Comparison of ENCODE assay signal across 8 cellular contexts in genomic region chr14:51651388-51652167, GRCh38. TPM values are rescaled to one million over a fixed set of nuclear protein-coding genes. Genes with fewer than 3 reads are reported as not detected.
DNase-seq lines count a peak whose midpoint lies in the region; ATAC-seq and TF ChIP-seq lines count a peak whose summit lies in the region.

TSS of gene FRMD6 (plus strand) at chr14:51651910. CDS start at chr14:51689837, 37,927 bp downstream.

- peak; percentile 61 for ATAC-seq in GM19043 (IDR thresholded peaks at IDR 0.05; ENCODE audit: low read depth, unreplicated experiment)
- peak; percentile 68 for ATAC-seq in HG03378 (IDR thresholded peaks at IDR 0.05; ENCODE audit: unreplicated experiment)
- peak; percentile 90 for ATAC-seq in lung (ENCODE audit: insufficient read depth, low FRiP score)

- no peaks in the 10 kb centered on the region for H3K36me3 ChIP-seq in lung (ENCODE audit: control insufficient read depth in 2 of 2, insufficient read depth in 2 of 2, low read length in 2 of 2)

- no peaks in the 10 kb centered on the region for H3K4me1 ChIP-seq in lung (ENCODE audit: control insufficient read depth in 2 of 2, insufficient read depth in 2 of 2, low read length in 2 of 2)

- no peaks in the 10 kb centered on the region for H3K9me3 Mint-ChIP-seq in activated CD4-positive, alpha-beta memory T cell treated with anti-CD3 and anti-CD28 coated beads, Interleukin-2, amount 10 ng/mL, durations not matched to agents 7 days and 5 days

- H3K27me3 ChIP-seq in lung (ENCODE audit: control insufficient read depth, insufficient read depth): no peaks in the 10 kb centered on the region

- H3K36me3 Mint-ChIP-seq in activated CD4-positive, alpha-beta memory T cell treated with anti-CD3 and anti-CD28 coated beads, Interleukin-2, amount 10 ng/mL, durations not matched to agents 7 days and 5 days (ENCODE audit: low read depth): no peaks in the 10 kb centered on the region

- CTCF ChIA-PET in activated CD4-positive, alpha-beta memory T cell treated with anti-CD3 and anti-CD28 coated beads, Interleukin-2, amount 10 ng/mL, durations not matched to agents 7 days and 5 days (lab: Charles Lee): interaction anchor here (0.8 to 2.6 kb wide), 14 partner anchors 11 to 791 kb away, joined by 3 to 12 read pairs (median 6); partner anchors contain the start of gene GNG2

- peak; percentile 21 for TF ChIP-seq CTCF in lung (IDR thresholded peaks at IDR 0.05; ENCODE audit: control extremely low read depth, extremely low read depth)

- H3K4me3 ChIP-seq in lung: peak within 1 kb of the TSS; percentile 76

- POLR2A ChIA-PET in activated CD4-positive, alpha-beta memory T cell treated with anti-CD3 and anti-CD28 coated beads, Interleukin-2, amount 10 ng/mL, durations not matched to agents 7 days and 5 days (lab: Charles Lee): interaction anchor here (1.0 to 1.5 kb wide), 5 partner anchors 99 to 556 kb away, joined by 3 to 5 read pairs (median 3); partner anchors contain the start of gene GNG2

- peak within 1 kb of the TSS; percentile 98 to 100 for H3K27ac ChIP-seq in lung (ENCODE audit: low read depth in 1 of 2, low read length in 1 of 2)

- DNase-seq in Ammon's horn (ENCODE audit: low spot score): peak; percentile 88
- peak; percentile 81 to 89 for DNase-seq in NCI-H524 (lab: John Stamatoyannopoulos, UW)
- peak; percentile 87 for DNase-seq in activated CD4-positive, alpha-beta memory T cell treated with anti-CD3 and anti-CD28 coated beads, Interleukin-2, amount 10 ng/mL, durations not matched to agents 7 days and 5 days
- peak; percentile 94 for DNase-seq in ecto neural progenitor cell (ENCODE audit: low spot score)
- DNase-seq in lung (ENCODE audit: low spot score): peak; percentile 84
- DNase-seq in stimulated activated CD4-positive, alpha-beta T cell treated with anti-CD3 and anti-CD28 coated beads, TNF-alpha, amount 100 ng/mL, for 24 hours (ENCODE audit: low read depth in 3 of 3): peak; percentile 58 to 75 (median 59)

- peak within 1 kb of the TSS; percentile 79 for H3K4me3 Mint-ChIP-seq in activated CD4-positive, alpha-beta memory T cell treated with anti-CD3 and anti-CD28 coated beads, Interleukin-2, amount 10 ng/mL, durations not matched to agents 7 days and 5 days

- H3K9me3 ChIP-seq in lung (ENCODE audit: control insufficient read depth in 2 of 2, insufficient read depth in 1 of 2, low read length in 1 of 2): no peaks in the 10 kb centered on the region

- peaks cover 27% of the 10 kb centered on the region for H3K27me3 Mint-ChIP-seq in activated CD4-positive, alpha-beta memory T cell treated with anti-CD3 and anti-CD28 coated beads, Interleukin-2, amount 10 ng/mL, durations not matched to agents 7 days and 5 days

- H3K27ac Mint-ChIP-seq in activated CD4-positive, alpha-beta memory T cell treated with anti-CD3 and anti-CD28 coated beads, Interleukin-2, amount 10 ng/mL, durations not matched to agents 7 days and 5 days: peak within 1 kb of the TSS; percentile 52

- 0 to 1% methylated on average over 48 to 86 of the region's 86 CpGs for WGBS in lung, 2 donors

- peaks cover 30% of the 10 kb centered on the region for H3K4me1 Mint-ChIP-seq in activated CD4-positive, alpha-beta memory T cell treated with anti-CD3 and anti-CD28 coated beads, Interleukin-2, amount 10 ng/mL, durations not matched to agents 7 days and 5 days

RNA-seq across cellular contexts. Expression of gene FRMD6, which starts in this region (rescaled TPM):
- total RNA-seq in activated CD4-positive, alpha-beta memory T cell treated with anti-CD3 and anti-CD28 coated beads, Interleukin-2, amount 10 ng/mL, durations not matched to agents 7 days and 5 days: 1 to 10 TPM; 3.3 TPM
- total RNA-seq in lung: 10 to 100 TPM; 13.8 to 27.2 TPM
- 1 to 10 TPM; 3.2 to 3.4 TPM for polyA plus RNA-seq in lung

Comparison
In these comparisons a context has a peak if more than half of its experiments do, and no peak if none do; other contexts are left out.
1. Peak in every context shown above with its lines: DNase-seq, ATAC-seq, H3K4me3 ChIP-seq and H3K27ac ChIP-seq.